In the genomic region with DNA sequence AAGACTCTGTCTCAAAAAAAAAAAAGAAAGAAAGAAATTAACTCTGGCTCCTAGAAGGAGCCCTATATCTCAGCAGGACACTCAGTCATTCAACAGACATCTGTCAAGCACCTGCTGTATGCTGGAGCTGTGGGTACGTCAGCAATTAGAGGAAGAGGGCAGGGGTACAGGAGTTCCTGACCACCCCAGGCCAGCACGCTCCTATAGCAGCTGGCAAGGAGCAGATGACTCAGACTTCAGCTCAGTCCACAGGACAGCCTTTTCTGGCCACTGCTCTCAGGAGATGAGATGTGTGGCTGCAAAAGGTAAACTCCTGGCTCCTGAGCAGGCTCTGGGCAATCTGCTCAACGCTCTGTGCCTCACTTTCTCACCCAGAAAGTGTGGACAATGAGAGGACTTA, we compare ENCODE assay signal across 26 cellular contexts. TPM values are rescaled to one million over a fixed set of nuclear protein-coding genes. Genes with fewer than 3 reads are reported as not detected.
DNase-seq lines count a peak whose midpoint lies in the region; ATAC-seq and TF ChIP-seq lines count a peak whose summit lies in the region.
"Had no signal": no experiment of that assay in that cellular context is flagged by ENCODE, and none has a peak within 500 bp of the region (broad histone marks: within the 10 kb centered on the region; RNA-seq: fewer than 3 reads in every experiment).

No MANE protein-coding gene starts in this region.

- peak overlapping the region; percentile 27 for H3K4me3 Mint-ChIP-seq in activated naive CD4-positive, alpha-beta T cell treated with anti-CD3 and anti-CD28 coated beads for 36 hours
- H3K4me3 Mint-ChIP-seq in glutamatergic neuron (ENCODE audit: unreplicated experiment): no peak overlapping the region
- H3K4me3 Mint-ChIP-seq in stimulated activated effector memory CD8-positive, alpha-beta T cell treated with anti-CD3 and anti-CD28 coated beads, Interleukin-12 subunit alpha, Interleukin-12 subunit beta, amount 100 ng/mL, for 72 hours: peak overlapping the region; percentile 94

- H3K9me3 Mint-ChIP-seq in activated naive CD4-positive, alpha-beta T cell treated with anti-CD3 and anti-CD28 coated beads for 36 hours: no peaks in the 10 kb centered on the region
- peaks cover 7% of the 10 kb centered on the region for H3K9me3 Mint-ChIP-seq in glutamatergic neuron (ENCODE audit: unreplicated experiment)
- no peaks in the 10 kb centered on the region for H3K9me3 Mint-ChIP-seq in stimulated activated effector memory CD8-positive, alpha-beta T cell treated with anti-CD3 and anti-CD28 coated beads, Interleukin-12 subunit alpha, Interleukin-12 subunit beta, amount 100 ng/mL, for 72 hours
- H3K9me3 Mint-ChIP-seq: activated CD4-positive, alpha-beta T cell treated with anti-CD3 and anti-CD28 coated beads, Interleukin-2, amount 10 ng/mL, durations not matched to agents 24 days and 14 days; effector memory CD8-positive, alpha-beta T cell; memory B cell; stimulated activated memory B cell treated with anti-CD40 and anti-IgM and Interleukin-4, amounts not matched to agents 10 μg/mL and 1 μg/mL and 100 μg/mL, for 72 hours had no signal

- CTCF ChIA-PET in activated naive CD4-positive, alpha-beta T cell treated with anti-CD3 and anti-CD28 coated beads for 36 hours (lab: Charles Lee): no interaction called here

- no peak for ATAC-seq in stimulated activated effector memory CD8-positive, alpha-beta T cell treated with anti-CD3 and anti-CD28 coated beads, Interleukin-12 subunit alpha, Interleukin-12 subunit beta, amount 100 ng/mL, for 72 hours
- no peak for ATAC-seq in GM19324 (IDR thresholded peaks at IDR 0.05; ENCODE audit: low FRiP score, unreplicated experiment)
- ATAC-seq: effector memory CD8-positive, alpha-beta T cell; left colon; stimulated activated memory B cell treated with anti-CD40 and anti-IgM and Interleukin-4, amounts not matched to agents 10 μg/mL and 1 μg/mL and 100 μg/mL, for 72 hours had no signal

- peaks cover 44% of the 10 kb centered on the region for H3K4me1 Mint-ChIP-seq in activated naive CD4-positive, alpha-beta T cell treated with anti-CD3 and anti-CD28 coated beads for 36 hours (ENCODE audit: low read depth)
- peaks cover 21% of the 10 kb centered on the region for H3K4me1 Mint-ChIP-seq in glutamatergic neuron (ENCODE audit: low read depth, unreplicated experiment)
- H3K4me1 Mint-ChIP-seq in stimulated activated effector memory CD8-positive, alpha-beta T cell treated with anti-CD3 and anti-CD28 coated beads, Interleukin-12 subunit alpha, Interleukin-12 subunit beta, amount 100 ng/mL, for 72 hours: peaks cover 41% of the 10 kb centered on the region

- H3K27me3 Mint-ChIP-seq in activated naive CD4-positive, alpha-beta T cell treated with anti-CD3 and anti-CD28 coated beads for 36 hours (ENCODE audit: low read depth): no peaks in the 10 kb centered on the region
- H3K27me3 Mint-ChIP-seq in glutamatergic neuron (ENCODE audit: unreplicated experiment): peaks cover 16% of the 10 kb centered on the region
- H3K27me3 Mint-ChIP-seq: effector memory CD8-positive, alpha-beta T cell had no signal

- intact Hi-C loops in activated naive CD4-positive, alpha-beta T cell treated with anti-CD3 and anti-CD28 coated beads for 36 hours (cut with micrococcal nuclease): loop anchor here (5.0 to 10.0 kb wide), 3 partner anchors 74 to 408 kb away; a partner anchor contains a TSS

- no peak overlapping the region for H3K27ac Mint-ChIP-seq in activated naive CD4-positive, alpha-beta T cell treated with anti-CD3 and anti-CD28 coated beads for 36 hours
- H3K27ac Mint-ChIP-seq in glutamatergic neuron (ENCODE audit: unreplicated experiment): peak overlapping the region; percentile 73
- H3K27ac Mint-ChIP-seq in stimulated activated effector memory CD8-positive, alpha-beta T cell treated with anti-CD3 and anti-CD28 coated beads, Interleukin-12 subunit alpha, Interleukin-12 subunit beta, amount 100 ng/mL, for 72 hours: peak overlapping the region; percentile 96
- H3K27ac Mint-ChIP-seq: effector memory CD8-positive, alpha-beta T cell; memory B cell; stimulated activated memory B cell treated with anti-CD40 and anti-IgM and Interleukin-4, amounts not matched to agents 10 μg/mL and 1 μg/mL and 100 μg/mL, for 72 hours had no signal

- DNase-seq in activated naive CD4-positive, alpha-beta T cell treated with anti-CD3 and anti-CD28 coated beads for 36 hours: no peak
- no peak for DNase-seq in activated naive CD4-positive, alpha-beta T cell (lab: John Stamatoyannopoulos, UW)
- peak; percentile 10 for DNase-seq in NCI-H226
- DNase-seq in glutamatergic neuron: no peak
- DNase-seq in stimulated activated effector memory CD8-positive, alpha-beta T cell treated with anti-CD3 and anti-CD28 coated beads, Interleukin-12 subunit alpha, Interleukin-12 subunit beta, amount 100 ng/mL, for 72 hours (ENCODE audit: low spot score in 2 of 2): no peak
- DNase-seq in DMS79 (lab: John Stamatoyannopoulos, UW): no peak
- no peak for DNase-seq in activated CD4-positive, CD25-positive, alpha-beta regulatory T cell (lab: John Stamatoyannopoulos, UW)
- DNase-seq: activated CD4-positive, alpha-beta T cell treated with anti-CD3 and anti-CD28 coated beads, Interleukin-2, amount 10 ng/mL, durations not matched to agents 24 days and 14 days; activated gamma-delta T cell; amygdala; colonic mucosa; effector memory CD8-positive, alpha-beta T cell; EL; left colon; NCI-H1092 treated with DMSO at 0.1 percent for 48 hours; NCI-H1930; ovary; PC-9; retina; SIG-M5; spleen; stimulated activated CD4-positive, alpha-beta T cell treated with anti-CD3 and anti-CD28 coated beads, Interleukin-2, amount 100 ng/mL, for 48 hours had no signal

- no peak for TF ChIP-seq CTCF in glutamatergic neuron (IDR thresholded peaks at IDR 0.05; ENCODE audit: partially characterized antibody, unreplicated experiment)

- H3K36me3 Mint-ChIP-seq in activated naive CD4-positive, alpha-beta T cell treated with anti-CD3 and anti-CD28 coated beads for 36 hours (ENCODE audit: low read depth): peaks cover 7% of the 10 kb centered on the region
- no peaks in the 10 kb centered on the region for H3K36me3 Mint-ChIP-seq in glutamatergic neuron (ENCODE audit: unreplicated experiment)
- peaks cover 27% of the 10 kb centered on the region for H3K36me3 Mint-ChIP-seq in stimulated activated effector memory CD8-positive, alpha-beta T cell treated with anti-CD3 and anti-CD28 coated beads, Interleukin-12 subunit alpha, Interleukin-12 subunit beta, amount 100 ng/mL, for 72 hours
- H3K36me3 Mint-ChIP-seq: memory B cell; stimulated activated memory B cell treated with anti-CD40 and anti-IgM and Interleukin-4, amounts not matched to agents 10 μg/mL and 1 μg/mL and 100 μg/mL, for 72 hours had no signal

RNA-seq across cellular contexts. Expression of a gene that starts 1.7 kb away (rescaled TPM):
- 10 to 100 TPM; 33.6 to 34.8 TPM for total RNA-seq in activated naive CD4-positive, alpha-beta T cell treated with anti-CD3 and anti-CD28 coated beads for 36 hours
- total RNA-seq in glutamatergic neuron (ENCODE audit: unreplicated experiment): 36.3 TPM

RNA-seq across cellular contexts. Expression of a gene that starts 3.2 kb away (rescaled TPM):
- total RNA-seq in activated naive CD4-positive, alpha-beta T cell treated with anti-CD3 and anti-CD28 coated beads for 36 hours: 1 to 10 TPM; 6.7 to 7.3 TPM
- total RNA-seq in glutamatergic neuron (ENCODE audit: unreplicated experiment): 459 TPM
- total RNA-seq: bronchial epithelial cell had no signal

RNA-seq across cellular contexts. Expression of a gene that starts 29.6 kb away (rescaled TPM):
- 10 to 100 TPM; 16.7 to 18.0 TPM for total RNA-seq in activated naive CD4-positive, alpha-beta T cell treated with anti-CD3 and anti-CD28 coated beads for 36 hours
- total RNA-seq in glutamatergic neuron (ENCODE audit: unreplicated experiment): 12.8 TPM

RNA-seq across cellular contexts. Expression of a gene that starts 40.0 kb away (rescaled TPM):
- total RNA-seq in activated naive CD4-positive, alpha-beta T cell treated with anti-CD3 and anti-CD28 coated beads for 36 hours: not detected
- not detected for total RNA-seq in glutamatergic neuron (ENCODE audit: unreplicated experiment)
- total RNA-seq: activated CD4-positive, alpha-beta T cell treated with anti-CD3 and anti-CD28 coated beads, Interleukin-2, amount 10 ng/mL, durations not matched to agents 24 days and 14 days; PC-9 had no signal

RNA-seq across cellular contexts. Expression of a gene that starts 51.3 kb away (rescaled TPM):
- total RNA-seq in activated naive CD4-positive, alpha-beta T cell treated with anti-CD3 and anti-CD28 coated beads for 36 hours: 10 to 100 TPM; 45.6 to 49.2 TPM
- total RNA-seq in glutamatergic neuron (ENCODE audit: unreplicated experiment): 51.9 TPM

Comparison
In these comparisons a context has a peak if more than half of its experiments do, and no peak if none do; other contexts are left out.
1. RNA of a gene that starts 3.2 kb away (total RNA-seq): 459 TPM in glutamatergic neuron (single experiment); 6.7 to 7.3 TPM in activated naive CD4-positive, alpha-beta T cell treated with anti-CD3 and anti-CD28 coated beads for 36 hours; every median in the first group is over 10 times any median in the second.